Comparison of ENCODE assay signal across 10 cellular contexts in genomic region chr6:3208096-3208774, GRCh38. TPM values are rescaled to one million over a fixed set of nuclear protein-coding genes. Genes with fewer than 3 reads are reported as not detected.
DNase-seq lines count a peak whose midpoint lies in the region; ATAC-seq and TF ChIP-seq lines count a peak whose summit lies in the region.
"Had no signal": no experiment of that assay in that cellular context is flagged by ENCODE, and none has a peak within 500 bp of the region (broad histone marks: within the 10 kb centered on the region; RNA-seq: fewer than 3 reads in every experiment).

No MANE protein-coding gene starts in this region.

- peaks cover 13% of the 10 kb centered on the region for H3K9me3 Mint-ChIP-seq in activated T-helper 1 cell treated with anti-CD3 and anti-CD28 coated beads, Interleukin-12 subunit alpha, Interleukin-12 subunit beta, Interleukin-2, Interleukin-4 antibody, amounts not matched to agents 30 ng/mL and 10 ng/mL and 1 ng/mL, durations not matched to agents 14 hours and 24 hours and 36 hours

- peak overlapping the region; percentile 27 to 37 for H3K4me3 ChIP-seq in foreskin fibroblast (ENCODE audit: low read depth in 1 of 2, low read length in 2 of 2)
- H3K4me3 ChIP-seq in thoracic aorta: peak overlapping the region; percentile 26
- H3K4me3 ChIP-seq: upper lobe of left lung had no signal

- no peaks in the 10 kb centered on the region for H3K9me3 ChIP-seq in thoracic aorta
- H3K9me3 ChIP-seq: upper lobe of left lung had no signal

- H3K27me3 ChIP-seq in thoracic aorta (replicated peaks; ENCODE audit: insufficient read depth): no peaks in the 10 kb centered on the region
- H3K27me3 ChIP-seq: upper lobe of left lung had no signal

- H3K4me1 ChIP-seq in thoracic aorta (ENCODE audit: control insufficient read depth in 1 of 2, low read depth in 2 of 2): peaks cover 12 to 44% of the 10 kb centered on the region in 2 donors

- no peak for TF ChIP-seq CTCF in foreskin fibroblast (IDR thresholded peaks at IDR 0.05; ENCODE audit: low read depth, low read length)
- no peak for TF ChIP-seq CTCF in thoracic aorta (IDR thresholded peaks at IDR 0.05)

- intact Hi-C loops in left cardiac atrium (cut with DNase I) (no loop called here), left ventricle myocardium superior (cut with micrococcal nuclease) (no loop called here)
- intact Hi-C loops in activated T-helper 1 cell treated with anti-CD3 and anti-CD28 coated beads, Interleukin-12 subunit alpha, Interleukin-12 subunit beta, Interleukin-2, Interleukin-4 antibody, amounts not matched to agents 30 ng/mL and 10 ng/mL and 1 ng/mL, durations not matched to agents 14 hours and 24 hours and 36 hours (cut with micrococcal nuclease): loop anchor here (2.0 kb wide), 3 partner anchors 19 to 645 kb away; partner anchors contain the start of genes TUBB2B and WRNIP1

- peaks cover 41% of the 10 kb centered on the region for H3K4me1 Mint-ChIP-seq in activated T-helper 1 cell treated with anti-CD3 and anti-CD28 coated beads, Interleukin-12 subunit alpha, Interleukin-12 subunit beta, Interleukin-2, Interleukin-4 antibody, amounts not matched to agents 30 ng/mL and 10 ng/mL and 1 ng/mL, durations not matched to agents 14 hours and 24 hours and 36 hours (ENCODE audit: low read depth)

- H3K27ac Mint-ChIP-seq in activated T-helper 1 cell treated with anti-CD3 and anti-CD28 coated beads, Interleukin-12 subunit alpha, Interleukin-12 subunit beta, Interleukin-2, Interleukin-4 antibody, amounts not matched to agents 30 ng/mL and 10 ng/mL and 1 ng/mL, durations not matched to agents 14 hours and 24 hours and 36 hours: peak overlapping the region; percentile 21

- H3K4me3 Mint-ChIP-seq in activated T-helper 1 cell treated with anti-CD3 and anti-CD28 coated beads, Interleukin-12 subunit alpha, Interleukin-12 subunit beta, Interleukin-2, Interleukin-4 antibody, amounts not matched to agents 30 ng/mL and 10 ng/mL and 1 ng/mL, durations not matched to agents 14 hours and 24 hours and 36 hours: peak overlapping the region; percentile 6

- H3K36me3 Mint-ChIP-seq in activated T-helper 1 cell treated with anti-CD3 and anti-CD28 coated beads, Interleukin-12 subunit alpha, Interleukin-12 subunit beta, Interleukin-2, Interleukin-4 antibody, amounts not matched to agents 30 ng/mL and 10 ng/mL and 1 ng/mL, durations not matched to agents 14 hours and 24 hours and 36 hours (ENCODE audit: low read depth): no peaks in the 10 kb centered on the region

- peak; percentile 54 to 61 for ATAC-seq in left cardiac atrium
- ATAC-seq in left ventricle myocardium superior: no peak
- peak; percentile 87 for ATAC-seq in thoracic aorta (ENCODE audit: insufficient number of reproducible peaks, low FRiP score, low read depth)

- peak overlapping the region; percentile 8 to 31 for H3K27ac ChIP-seq in thoracic aorta
- H3K27ac ChIP-seq: upper lobe of left lung had no signal

- DNase-seq in left cardiac atrium (peak; percentile 61), left ventricle myocardium superior (no peak), foreskin fibroblast (peak; percentile 96 to 98), thoracic aorta (ENCODE audit: low spot score) (peak; percentile 80), NCI-H1417 treated with DMSO at 0.1 percent for 48 hours (lab: John Stamatoyannopoulos, UW) (no peak), SKM-1 (lab: John Stamatoyannopoulos, UW; ENCODE audit: unreplicated experiment) (no peak)
- DNase-seq in activated T-helper 1 cell treated with anti-CD3 and anti-CD28 coated beads, Interleukin-12 subunit alpha, Interleukin-12 subunit beta, Interleukin-2, Interleukin-4 antibody, amounts not matched to agents 30 ng/mL and 10 ng/mL and 1 ng/mL, durations not matched to agents 14 hours and 24 hours and 36 hours (ENCODE audit: low spot score): no peak
- DNase-seq in stimulated activated CD4-positive, alpha-beta T cell treated with anti-CD3 and anti-CD28 coated beads, Interleukin-12 subunit alpha, Interleukin-12 subunit beta, amount 100 ng/mL, for 4 hours: no peak

- H3K27me3 Mint-ChIP-seq in activated T-helper 1 cell treated with anti-CD3 and anti-CD28 coated beads, Interleukin-12 subunit alpha, Interleukin-12 subunit beta, Interleukin-2, Interleukin-4 antibody, amounts not matched to agents 30 ng/mL and 10 ng/mL and 1 ng/mL, durations not matched to agents 14 hours and 24 hours and 36 hours (ENCODE audit: insufficient read depth): peaks cover 15% of the 10 kb centered on the region

- H3K36me3 ChIP-seq in thoracic aorta: no peaks in the 10 kb centered on the region
- H3K36me3 ChIP-seq: upper lobe of left lung had no signal

RNA-seq across cellular contexts. Expression of gene TUBB2B, which starts 19.2 kb away (rescaled TPM):
- 1 to 10 TPM; 2.2 to 3.9 TPM for total RNA-seq in left cardiac atrium
- 1.0 TPM for total RNA-seq in left ventricle myocardium superior
- total RNA-seq in activated T-helper 1 cell treated with anti-CD3 and anti-CD28 coated beads, Interleukin-12 subunit alpha, Interleukin-12 subunit beta, Interleukin-2, Interleukin-4 antibody, amounts not matched to agents 30 ng/mL and 10 ng/mL and 1 ng/mL, durations not matched to agents 14 hours and 24 hours and 36 hours: 0.20 and 0.57 TPM in 2 replicates
- 1 to 10 TPM; 1.8 to 3.2 TPM for total RNA-seq in thoracic aorta
- total RNA-seq: activated CD8-positive, alpha-beta memory T cell treated with anti-CD3 and anti-CD28 coated beads for 36 hours had no signal

RNA-seq across cellular contexts. Expression of gene PSMG4, which starts 50.5 kb away (rescaled TPM):
- total RNA-seq in left cardiac atrium: 1 to 10 TPM; 6.7 to 8.8 TPM
- 7.2 TPM for total RNA-seq in left ventricle myocardium superior
- 32.1 and 35.4 TPM in 2 replicates for total RNA-seq in activated T-helper 1 cell treated with anti-CD3 and anti-CD28 coated beads, Interleukin-12 subunit alpha, Interleukin-12 subunit beta, Interleukin-2, Interleukin-4 antibody, amounts not matched to agents 30 ng/mL and 10 ng/mL and 1 ng/mL, durations not matched to agents 14 hours and 24 hours and 36 hours
- 10 to 100 TPM; 19.4 to 29.0 TPM for total RNA-seq in thoracic aorta

RNA-seq across cellular contexts. Expression of gene TUBB2A, which starts 50.9 kb away (rescaled TPM):
- total RNA-seq in left cardiac atrium: 10 to 100 TPM; 43.8 to 57.8 TPM
- 13.6 TPM for total RNA-seq in left ventricle myocardium superior
- total RNA-seq in activated T-helper 1 cell treated with anti-CD3 and anti-CD28 coated beads, Interleukin-12 subunit alpha, Interleukin-12 subunit beta, Interleukin-2, Interleukin-4 antibody, amounts not matched to agents 30 ng/mL and 10 ng/mL and 1 ng/mL, durations not matched to agents 14 hours and 24 hours and 36 hours: 5.2 and 5.6 TPM in 2 replicates
- total RNA-seq in thoracic aorta: 10 to 100 TPM; 30.8 to 70.4 TPM

Comparison
In these comparisons a context has a peak if more than half of its experiments do, and no peak if none do; other contexts are left out.
1. DNase-seq: peak in left cardiac atrium (single experiment), foreskin fibroblast (2 of 2) and thoracic aorta (single experiment); none in left ventricle myocardium superior (single experiment), activated T-helper 1 cell treated with anti-CD3 and anti-CD28 coated beads, Interleukin-12 subunit alpha, Interleukin-12 subunit beta, Interleukin-2, Interleukin-4 antibody, amounts not matched to agents 30 ng/mL and 10 ng/mL and 1 ng/mL, durations not matched to agents 14 hours and 24 hours and 36 hours (single experiment), NCI-H1417 treated with DMSO at 0.1 percent for 48 hours (single experiment), stimulated activated CD4-positive, alpha-beta T cell treated with anti-CD3 and anti-CD28 coated beads, Interleukin-12 subunit alpha, Interleukin-12 subunit beta, amount 100 ng/mL, for 4 hours (single experiment) and SKM-1 (single experiment).